ENCODE assay signal across 1 cellular context in the genomic region with DNA sequence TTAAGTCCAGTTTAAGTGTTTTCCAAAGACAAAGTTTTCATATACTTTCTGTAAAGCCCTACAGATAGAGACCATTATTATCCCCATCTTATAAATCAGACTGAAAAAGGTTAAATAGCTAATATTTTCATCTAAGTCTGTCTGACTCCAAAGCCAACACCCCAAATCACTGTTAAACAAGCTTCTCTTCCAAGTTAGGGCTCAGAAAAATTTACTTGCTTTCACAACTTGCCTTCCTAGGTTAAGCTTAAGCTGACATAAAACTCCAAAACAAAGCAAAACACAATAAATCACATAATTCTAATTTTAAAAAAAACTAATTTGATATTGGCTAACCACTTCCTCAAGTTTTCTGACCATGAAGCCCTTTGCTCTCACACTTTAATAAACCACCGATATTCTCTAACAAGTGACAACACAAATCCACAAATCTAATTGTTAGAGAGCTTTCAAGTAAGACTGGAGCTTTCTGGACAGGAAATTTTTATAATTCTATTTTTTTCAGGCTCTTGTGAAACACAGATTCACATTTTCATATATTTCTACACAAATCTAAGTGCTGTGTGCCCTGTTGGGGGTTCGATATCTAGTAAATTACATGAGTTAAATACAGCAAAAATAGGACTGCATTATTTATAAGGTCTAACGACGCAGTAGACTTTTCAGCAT.
TF ChIP-seq lines count a peak whose summit lies in the region.

No MANE protein-coding gene starts in this region.

TF ChIP-seq in IMR-90, 13 proteins besides CTCF, POLR2A, EP300 and RAD21 (continued from another document):
- TF ChIP-seq NFE2L2 (IDR thresholded peaks at IDR 0.05; ENCODE audit: low read depth, low read length) = no peak
- no peak for TF ChIP-seq CHD1 (IDR thresholded peaks at IDR 0.05; ENCODE audit: low read depth, low read length)
- TF ChIP-seq SMC3 (IDR thresholded peaks at IDR 0.05; ENCODE audit: low read depth, low read length) = no peak
- no peak for TF ChIP-seq BHLHE40 (IDR thresholded peaks at IDR 0.05; ENCODE audit: low read depth, low read length)
- TF ChIP-seq, protein P1, sequence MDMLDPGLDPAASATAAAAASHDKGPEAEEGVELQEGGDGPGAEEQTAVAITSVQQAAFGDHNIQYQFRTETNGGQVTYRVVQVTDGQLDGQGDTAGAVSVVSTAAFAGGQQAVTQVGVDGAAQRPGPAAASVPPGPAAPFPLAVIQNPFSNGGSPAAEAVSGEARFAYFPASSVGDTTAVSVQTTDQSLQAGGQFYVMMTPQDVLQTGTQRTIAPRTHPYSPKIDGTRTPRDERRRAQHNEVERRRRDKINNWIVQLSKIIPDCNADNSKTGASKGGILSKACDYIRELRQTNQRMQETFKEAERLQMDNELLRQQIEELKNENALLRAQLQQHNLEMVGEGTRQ (IDR thresholded peaks at IDR 0.05; ENCODE audit: low read depth, low read length) = no peak
